1 cellular context compared by ENCODE assay signal in the genomic region with DNA sequence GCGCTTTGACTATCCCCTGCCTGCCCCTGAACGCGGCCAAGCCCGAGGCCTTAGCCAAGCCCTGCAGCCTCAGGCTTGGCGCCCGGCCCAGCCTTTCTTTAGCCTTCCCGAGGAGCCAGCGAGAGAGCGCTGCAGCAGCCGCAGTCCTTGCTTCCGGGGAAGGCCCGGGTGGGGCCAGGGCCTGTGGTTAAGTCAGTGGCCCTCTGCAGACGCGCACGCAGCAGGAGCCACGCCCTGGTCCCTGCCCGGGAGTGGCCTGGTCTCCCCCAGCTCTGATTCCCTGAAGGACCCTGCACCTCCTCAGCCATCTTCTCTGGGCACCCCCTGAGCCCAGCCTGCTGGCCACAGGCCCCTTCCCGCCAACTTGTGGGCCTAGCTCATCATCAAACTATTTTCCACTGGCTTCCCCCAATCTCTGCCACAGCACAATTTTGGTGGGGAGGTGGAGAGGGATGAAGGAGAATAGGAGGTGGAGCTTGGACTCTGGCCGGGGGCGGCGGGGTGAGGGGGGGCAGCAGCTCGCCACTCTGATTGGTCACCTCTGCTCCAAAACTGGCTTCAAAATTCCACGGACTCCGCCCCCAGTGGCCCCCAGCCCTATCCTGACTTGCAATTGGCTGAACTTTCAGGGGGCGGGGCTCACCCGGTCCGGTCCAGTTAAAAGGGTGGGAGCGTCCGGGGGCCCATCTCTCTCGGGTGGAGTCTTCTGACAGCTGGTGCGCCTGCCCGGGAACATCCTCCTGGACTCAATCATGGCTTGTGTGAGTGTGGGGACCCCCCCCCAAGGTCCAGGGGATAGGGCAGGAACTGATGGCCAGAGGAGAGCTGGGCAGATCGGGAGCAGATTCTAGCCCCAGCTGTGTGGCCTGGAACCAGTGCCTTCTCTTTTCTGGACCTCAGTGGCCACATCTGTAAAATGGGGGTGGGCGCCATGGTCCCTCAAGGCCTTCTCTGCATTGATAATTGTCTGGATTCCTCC.
A peak's percentile ranks its signal among the peaks of the same experiment; 100 is the strongest.
TF ChIP-seq lines count a peak whose summit lies in the region.

LGALS1 (plus strand) TSS at position 686 of the 979 bp plus-strand sequence; CDS start at position 753, 67 bp downstream.

TF ChIP-seq in HepG2, 621 proteins besides CTCF, POLR2A, EP300 and RAD21 (continued from another document and continues in another):
- TF ChIP-seq ZBTB39 (CRISPR knock-in tag; IDR thresholded peaks at IDR 0.05) (no peak), YEATS4 (CRISPR knock-in tag; IDR thresholded peaks at IDR 0.05; ENCODE audit: borderline replicate concordance) (peak; percentile 21; the same call in 1 of the 2 replicates), RFXANK (CRISPR knock-in tag; IDR thresholded peaks at IDR 0.05) (0 out of 2 replicates have a peak, but pooled peaks have one; percentile 37), ATAD3A (CRISPR knock-in tag; IDR thresholded peaks at IDR 0.05) (no peak), DZIP1 (CRISPR knock-in tag; IDR thresholded peaks at IDR 0.05) (0 out of 2 replicates have a peak, but pooled peaks have one; percentile 34), SP1 (IDR thresholded peaks at IDR 0.05) (no peak), SP1 (CRISPR knock-in tag; IDR thresholded peaks at IDR 0.05) (peak; percentile 85), ZBTB38 (CRISPR knock-in tag; IDR thresholded peaks at IDR 0.05) (peak; percentile 15; the same call in 1 of the 2 replicates), ZNF607 (CRISPR knock-in tag; IDR thresholded peaks at IDR 0.05; ENCODE audit: borderline replicate concordance) (0 out of 2 replicates have a peak, but pooled peaks have one; percentile 67), ZNF879 (CRISPR knock-in tag; IDR thresholded peaks at IDR 0.05) (no peak), TBX2 (CRISPR knock-in tag; IDR thresholded peaks at IDR 0.05; ENCODE audit: borderline replicate concordance) (peak; percentile 66), ASH2L (IDR thresholded peaks at IDR 0.05; ENCODE audit: insufficient read length, low read depth, low read length) (peak; percentile 33), DR1 (CRISPR knock-in tag; IDR thresholded peaks at IDR 0.05) (peak; percentile 78), ZNF724P (CRISPR knock-in tag; IDR thresholded peaks at IDR 0.05; ENCODE audit: borderline replicate concordance) (0 out of 2 replicates have a peak, but pooled peaks have one; percentile 36), TFDP1 (CRISPR knock-in tag; IDR thresholded peaks at IDR 0.05; ENCODE audit: borderline replicate concordance) (peak; percentile 52; the same call in 1 of the 2 replicates), TRAFD1 (CRISPR knock-in tag; IDR thresholded peaks at IDR 0.05; ENCODE audit: borderline replicate concordance) (no peak), HMGA1 (CRISPR knock-in tag; conservative IDR thresholded peaks at IDR 0.05) (no peak), ZNF883 (CRISPR knock-in tag; IDR thresholded peaks at IDR 0.05; ENCODE audit: not compliant biosample characterization) (peak; percentile 22), KDM5A (IDR thresholded peaks at IDR 0.05; ENCODE audit: borderline replicate concordance, low read length) (peak; percentile 40; the same call in 1 of the 2 replicates), MEIS1 (CRISPR knock-in tag; IDR thresholded peaks at IDR 0.05; ENCODE audit: borderline replicate concordance) (0 out of 2 replicates have a peak, but pooled peaks have one; percentile 24), STAT5B (CRISPR knock-in tag; IDR thresholded peaks at IDR 0.05) (no peak), KLF12 (CRISPR knock-in tag; IDR thresholded peaks at IDR 0.05; ENCODE audit: borderline replicate concordance) (peak; percentile 41; the same call in 1 of the 2 replicates), TOPORS (CRISPR knock-in tag; IDR thresholded peaks at IDR 0.05) (no peak), ZSCAN31 (CRISPR knock-in tag; IDR thresholded peaks at IDR 0.05; ENCODE audit: low read depth) (0 out of 2 replicates have a peak, but pooled peaks have one; percentile 46), ZFP37 (CRISPR knock-in tag; IDR thresholded peaks at IDR 0.05; ENCODE audit: borderline replicate concordance) (no peak), U2AF2 (IDR thresholded peaks at IDR 0.05; ENCODE audit: low read depth, low read length) (no peak), BCL6 (CRISPR knock-in tag; IDR thresholded peaks at IDR 0.05) (0 out of 2 replicates have a peak, but pooled peaks have one; percentile 9), GATAD1 (CRISPR knock-in tag; IDR thresholded peaks at IDR 0.05) (0 out of 2 replicates have a peak, but pooled peaks have one; percentile 9), ZNF546 (CRISPR knock-in tag; conservative IDR thresholded peaks at IDR 0.05) (0 out of 2 replicates have a peak, but pooled peaks have one; percentile 39)
- TF ChIP-seq, protein P1, sequence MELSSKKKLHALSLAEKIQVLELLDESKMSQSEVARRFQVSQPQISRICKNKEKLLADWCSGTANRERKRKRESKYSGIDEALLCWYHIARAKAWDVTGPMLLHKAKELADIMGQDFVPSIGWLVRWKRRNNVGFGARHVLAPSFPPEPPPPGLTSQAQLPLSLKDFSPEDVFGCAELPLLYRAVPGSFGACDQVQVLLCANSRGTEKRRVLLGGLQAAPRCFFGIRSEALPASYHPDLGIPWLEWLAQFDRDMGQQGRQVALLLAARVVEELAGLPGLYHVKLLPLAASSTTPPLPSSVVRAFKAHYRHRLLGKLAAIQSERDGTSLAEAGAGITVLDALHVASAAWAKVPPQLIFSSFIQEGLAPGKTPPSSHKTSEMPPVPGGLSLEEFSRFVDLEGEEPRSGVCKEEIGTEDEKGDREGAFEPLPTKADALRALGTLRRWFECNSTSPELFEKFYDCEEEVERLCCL (CRISPR knock-in tag; IDR thresholded peaks at IDR 0.05; ENCODE audit: borderline replicate concordance) = no peak
- TF ChIP-seq, protein P2, sequence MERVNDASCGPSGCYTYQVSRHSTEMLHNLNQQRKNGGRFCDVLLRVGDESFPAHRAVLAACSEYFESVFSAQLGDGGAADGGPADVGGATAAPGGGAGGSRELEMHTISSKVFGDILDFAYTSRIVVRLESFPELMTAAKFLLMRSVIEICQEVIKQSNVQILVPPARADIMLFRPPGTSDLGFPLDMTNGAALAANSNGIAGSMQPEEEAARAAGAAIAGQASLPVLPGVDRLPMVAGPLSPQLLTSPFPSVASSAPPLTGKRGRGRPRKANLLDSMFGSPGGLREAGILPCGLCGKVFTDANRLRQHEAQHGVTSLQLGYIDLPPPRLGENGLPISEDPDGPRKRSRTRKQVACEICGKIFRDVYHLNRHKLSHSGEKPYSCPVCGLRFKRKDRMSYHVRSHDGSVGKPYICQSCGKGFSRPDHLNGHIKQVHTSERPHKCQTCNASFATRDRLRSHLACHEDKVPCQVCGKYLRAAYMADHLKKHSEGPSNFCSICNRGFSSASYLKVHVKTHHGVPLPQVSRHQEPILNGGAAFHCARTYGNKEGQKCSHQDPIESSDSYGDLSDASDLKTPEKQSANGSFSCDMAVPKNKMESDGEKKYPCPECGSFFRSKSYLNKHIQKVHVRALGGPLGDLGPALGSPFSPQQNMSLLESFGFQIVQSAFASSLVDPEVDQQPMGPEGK (CRISPR knock-in tag; IDR thresholded peaks at IDR 0.05) = peak; percentile 96
- TF ChIP-seq, protein P3, sequence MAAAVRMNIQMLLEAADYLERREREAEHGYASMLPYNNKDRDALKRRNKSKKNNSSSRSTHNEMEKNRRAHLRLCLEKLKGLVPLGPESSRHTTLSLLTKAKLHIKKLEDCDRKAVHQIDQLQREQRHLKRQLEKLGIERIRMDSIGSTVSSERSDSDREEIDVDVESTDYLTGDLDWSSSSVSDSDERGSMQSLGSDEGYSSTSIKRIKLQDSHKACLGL (CRISPR knock-in tag; IDR thresholded peaks at IDR 0.05) = 0 out of 2 replicates have a peak, but pooled peaks have one; percentile 31
- TF ChIP-seq, protein P4, sequence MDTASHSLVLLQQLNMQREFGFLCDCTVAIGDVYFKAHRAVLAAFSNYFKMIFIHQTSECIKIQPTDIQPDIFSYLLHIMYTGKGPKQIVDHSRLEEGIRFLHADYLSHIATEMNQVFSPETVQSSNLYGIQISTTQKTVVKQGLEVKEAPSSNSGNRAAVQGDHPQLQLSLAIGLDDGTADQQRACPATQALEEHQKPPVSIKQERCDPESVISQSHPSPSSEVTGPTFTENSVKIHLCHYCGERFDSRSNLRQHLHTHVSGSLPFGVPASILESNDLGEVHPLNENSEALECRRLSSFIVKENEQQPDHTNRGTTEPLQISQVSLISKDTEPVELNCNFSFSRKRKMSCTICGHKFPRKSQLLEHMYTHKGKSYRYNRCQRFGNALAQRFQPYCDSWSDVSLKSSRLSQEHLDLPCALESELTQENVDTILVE (CRISPR knock-in tag; IDR thresholded peaks at IDR 0.05) = 0 out of 2 replicates have a peak, but pooled peaks have one; percentile 17
- TF ChIP-seq, protein P5, sequence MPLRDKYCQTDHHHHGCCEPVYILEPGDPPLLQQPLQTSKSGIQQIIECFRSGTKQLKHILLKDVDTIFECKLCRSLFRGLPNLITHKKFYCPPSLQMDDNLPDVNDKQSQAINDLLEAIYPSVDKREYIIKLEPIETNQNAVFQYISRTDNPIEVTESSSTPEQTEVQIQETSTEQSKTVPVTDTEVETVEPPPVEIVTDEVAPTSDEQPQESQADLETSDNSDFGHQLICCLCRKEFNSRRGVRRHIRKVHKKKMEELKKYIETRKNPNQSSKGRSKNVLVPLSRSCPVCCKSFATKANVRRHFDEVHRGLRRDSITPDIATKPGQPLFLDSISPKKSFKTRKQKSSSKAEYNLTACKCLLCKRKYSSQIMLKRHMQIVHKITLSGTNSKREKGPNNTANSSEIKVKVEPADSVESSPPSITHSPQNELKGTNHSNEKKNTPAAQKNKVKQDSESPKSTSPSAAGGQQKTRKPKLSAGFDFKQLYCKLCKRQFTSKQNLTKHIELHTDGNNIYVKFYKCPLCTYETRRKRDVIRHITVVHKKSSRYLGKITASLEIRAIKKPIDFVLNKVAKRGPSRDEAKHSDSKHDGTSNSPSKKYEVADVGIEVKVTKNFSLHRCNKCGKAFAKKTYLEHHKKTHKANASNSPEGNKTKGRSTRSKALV (CRISPR knock-in tag; IDR thresholded peaks at IDR 0.05) = 0 out of 2 replicates have a peak, but pooled peaks have one; percentile 40
- TF ChIP-seq, protein P6, sequence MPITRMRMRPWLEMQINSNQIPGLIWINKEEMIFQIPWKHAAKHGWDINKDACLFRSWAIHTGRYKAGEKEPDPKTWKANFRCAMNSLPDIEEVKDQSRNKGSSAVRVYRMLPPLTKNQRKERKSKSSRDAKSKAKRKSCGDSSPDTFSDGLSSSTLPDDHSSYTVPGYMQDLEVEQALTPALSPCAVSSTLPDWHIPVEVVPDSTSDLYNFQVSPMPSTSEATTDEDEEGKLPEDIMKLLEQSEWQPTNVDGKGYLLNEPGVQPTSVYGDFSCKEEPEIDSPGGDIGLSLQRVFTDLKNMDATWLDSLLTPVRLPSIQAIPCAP (CRISPR knock-in tag; IDR thresholded peaks at IDR 0.05; ENCODE audit: low read depth) = no peak
- TF ChIP-seq, protein P7, sequence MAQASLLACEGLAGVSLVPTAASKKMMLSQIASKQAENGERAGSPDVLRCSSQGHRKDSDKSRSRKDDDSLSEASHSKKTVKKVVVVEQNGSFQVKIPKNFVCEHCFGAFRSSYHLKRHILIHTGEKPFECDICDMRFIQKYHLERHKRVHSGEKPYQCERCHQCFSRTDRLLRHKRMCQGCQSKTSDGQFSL (CRISPR knock-in tag; IDR thresholded peaks at IDR 0.05) = 0 out of 2 replicates have a peak, but pooled peaks have one; percentile 61
